Comparison of ENCODE assay signal across 8 cellular contexts in genomic region chr1:151611832-151612505, GRCh38. TPM values are rescaled to one million over a fixed set of nuclear protein-coding genes. Genes with fewer than 3 reads are reported as not detected.
A peak's percentile ranks its signal among the peaks of the same experiment; 100 is the strongest.
DNase-seq lines count a peak whose midpoint lies in the region; ATAC-seq and TF ChIP-seq lines count a peak whose summit lies in the region.

TSS of gene SNX27 (plus strand) at chr1:151612050. CDS start at chr1:151612202, 152 bp downstream.

- ATAC-seq in GM18867 (IDR thresholded peaks at IDR 0.05; ENCODE audit: unreplicated experiment) (peak; percentile 94), HG03103 (IDR thresholded peaks at IDR 0.05; ENCODE audit: low read depth, unreplicated experiment) (peak; percentile 85)

- peaks cover 10% of the 10 kb centered on the region for H3K27me3 Mint-ChIP-seq in brain

- peak within 1 kb of the TSS; percentile 96 to 98 (median 97) for H3K27ac Mint-ChIP-seq in brain

- intact Hi-C loops in A673 (cut with micrococcal nuclease; ENCODE audit: unreplicated experiment), result no loop called here

- H3K9me3 ChIP-seq in A673 (ENCODE audit: low read depth, low read length, poor library complexity, severe bottlenecking), result no peaks in the 10 kb centered on the region
- H3K9me3 ChIP-seq in iPS DF 6.9 (ENCODE audit: control insufficient read depth, insufficient read depth, low read length), result no peaks in the 10 kb centered on the region

- H3K4me3 Mint-ChIP-seq in brain, result peak within 1 kb of the TSS; percentile 94 to 100 (median 97)

- peak; percentile 97 for DNase-seq in A673 (ENCODE audit: low spot score)
- peak; percentile 94 for DNase-seq in NCI-H2171 (lab: John Stamatoyannopoulos, UW)
- peak; percentile 90 for DNase-seq in UCSD-AML1 (lab: John Stamatoyannopoulos, UW; ENCODE audit: unreplicated experiment)
- peak; percentile 73 for DNase-seq in iPS DF 6.9 (ENCODE audit: low read depth, low spot score)
- DNase-seq in skeletal muscle cell (ENCODE audit: low read depth), result peak; percentile 74

- H3K9me3 Mint-ChIP-seq in brain, result no peaks in the 10 kb centered on the region

- H3K27ac ChIP-seq in A673 (ENCODE audit: low read depth, low read length, poor library complexity, severe bottlenecking) (peak within 1 kb of the TSS; percentile 97), iPS DF 6.9 (ENCODE audit: low read length) (no peak within 1 kb of the TSS)

- H3K36me3 ChIP-seq in A673 (ENCODE audit: insufficient read depth, low read length, poor library complexity, severe bottlenecking), result peaks cover 5% of the 10 kb centered on the region
- H3K36me3 ChIP-seq in iPS DF 6.9 (ENCODE audit: control insufficient read depth, insufficient read depth, low read length), result no peaks in the 10 kb centered on the region

- H3K4me3 ChIP-seq in A673 (ENCODE audit: low read depth, low read length, poor library complexity, severe bottlenecking) (peak within 1 kb of the TSS; percentile 84), iPS DF 6.9 (ENCODE audit: low read length) (peak within 1 kb of the TSS; percentile 91), skeletal muscle cell (ENCODE audit: low read depth, low read length) (peak within 1 kb of the TSS; percentile 82)

- CTCF ChIA-PET in A673 (lab: Charles Lee), result no interaction called here

- POLR2A ChIA-PET in A673 (lab: Charles Lee; ENCODE audit: low non-redundant PET), result interaction anchor here (0.6 kb wide), 1 partner anchor 287 kb away, joined by 3 read pairs; no protein-coding TSS in a partner anchor

- peaks cover 15% of the 10 kb centered on the region for H3K36me3 Mint-ChIP-seq in brain

- H3K27me3 ChIP-seq in A673 (replicated peaks; ENCODE audit: insufficient read depth, low read depth, low read length, poor library complexity) (no peaks in the 10 kb centered on the region), iPS DF 6.9 (ENCODE audit: control insufficient read depth, insufficient read depth, low read length) (no peaks in the 10 kb centered on the region)

- TF ChIP-seq CTCF in A673 (conservative IDR thresholded peaks at IDR 0.05; ENCODE audit: low read depth, low read length), result no peak
- TF ChIP-seq CTCF in brain (conservative IDR thresholded peaks at IDR 0.05), result no peak

- H3K4me1 ChIP-seq in A673 (ENCODE audit: insufficient read depth, low read length, poor library complexity, severe bottlenecking) (peaks cover 13% of the 10 kb centered on the region), iPS DF 6.9 (ENCODE audit: control insufficient read depth, insufficient read depth, low read length) (no peaks in the 10 kb centered on the region)

- BruUV-seq in A673 (replicated peaks; lab: Mats Ljungman, UMichigan), result no TSS peak

- no CpG with 5 or more reads among the region's 79 CpGs for WGBS in iPS DF 6.9 (ENCODE audit: insufficient coverage, insufficient read length)

- H3K4me1 Mint-ChIP-seq in brain, result peaks cover 48% of the 10 kb centered on the region

RNA-seq across cellular contexts. Expression of gene SNX27, which starts in this region (rescaled TPM):
- total RNA-seq in A673 (2021), result 45.9 and 46.7 TPM in 2 replicates
- 9.1 TPM for polyA plus RNA-seq in brain (ENCODE audit: insufficient read depth, low read depth, low replicate concordance)
